Comparison of ENCODE assay signal across 1 cellular context in the genomic region with DNA sequence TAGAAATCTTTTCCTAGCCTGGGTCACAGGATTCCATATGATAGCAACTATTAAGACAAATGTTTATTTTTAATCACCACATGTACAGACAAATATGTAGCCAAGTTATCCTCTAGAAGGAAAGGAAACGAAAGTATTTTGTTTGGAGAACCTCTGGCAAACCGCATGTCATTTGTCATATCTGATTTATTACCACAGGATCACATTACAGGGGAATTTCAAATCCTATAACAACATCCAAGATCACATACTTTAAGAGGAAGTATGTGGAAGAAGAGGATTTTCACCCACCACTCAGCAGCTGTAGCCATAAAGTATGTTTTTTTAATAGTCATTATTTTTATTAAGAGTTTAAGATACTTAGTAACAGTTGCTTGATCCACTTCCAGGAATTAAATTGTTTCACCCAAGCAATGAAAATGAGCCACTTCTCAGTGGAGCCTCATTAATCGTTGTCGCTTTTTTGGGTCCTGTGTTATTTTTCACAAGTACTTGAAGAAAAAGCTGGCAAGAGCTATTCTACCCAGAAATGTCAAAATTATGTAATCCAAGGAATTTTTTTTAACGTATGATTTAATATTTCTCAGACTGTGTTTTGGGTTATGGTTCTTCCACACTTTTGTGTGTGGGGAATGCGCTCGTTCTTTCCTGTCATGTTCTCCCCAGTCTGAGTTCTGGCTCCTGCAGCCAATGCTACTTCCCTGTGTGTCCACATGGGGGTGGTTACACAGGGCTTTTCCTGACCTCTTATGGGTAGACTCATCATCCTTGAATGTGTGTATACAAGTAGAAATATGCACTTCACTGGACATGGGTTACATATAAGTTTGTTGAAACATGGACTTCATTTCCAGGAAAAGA.
A peak's percentile ranks its signal among the peaks of the same experiment; 100 is the strongest.
TF ChIP-seq lines count a peak whose summit lies in the region.

No MANE protein-coding gene starts in this region.

TF ChIP-seq in SK-N-SH, 30 proteins besides CTCF, POLR2A, EP300 and RAD21 (continued from another document):
- TF ChIP-seq, protein P1, sequence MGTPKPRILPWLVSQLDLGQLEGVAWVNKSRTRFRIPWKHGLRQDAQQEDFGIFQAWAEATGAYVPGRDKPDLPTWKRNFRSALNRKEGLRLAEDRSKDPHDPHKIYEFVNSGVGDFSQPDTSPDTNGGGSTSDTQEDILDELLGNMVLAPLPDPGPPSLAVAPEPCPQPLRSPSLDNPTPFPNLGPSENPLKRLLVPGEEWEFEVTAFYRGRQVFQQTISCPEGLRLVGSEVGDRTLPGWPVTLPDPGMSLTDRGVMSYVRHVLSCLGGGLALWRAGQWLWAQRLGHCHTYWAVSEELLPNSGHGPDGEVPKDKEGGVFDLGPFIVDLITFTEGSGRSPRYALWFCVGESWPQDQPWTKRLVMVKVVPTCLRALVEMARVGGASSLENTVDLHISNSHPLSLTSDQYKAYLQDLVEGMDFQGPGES (IDR thresholded peaks at IDR 0.05; ENCODE audit: low read depth, low read length): no peak
- TF ChIP-seq, protein P2, sequence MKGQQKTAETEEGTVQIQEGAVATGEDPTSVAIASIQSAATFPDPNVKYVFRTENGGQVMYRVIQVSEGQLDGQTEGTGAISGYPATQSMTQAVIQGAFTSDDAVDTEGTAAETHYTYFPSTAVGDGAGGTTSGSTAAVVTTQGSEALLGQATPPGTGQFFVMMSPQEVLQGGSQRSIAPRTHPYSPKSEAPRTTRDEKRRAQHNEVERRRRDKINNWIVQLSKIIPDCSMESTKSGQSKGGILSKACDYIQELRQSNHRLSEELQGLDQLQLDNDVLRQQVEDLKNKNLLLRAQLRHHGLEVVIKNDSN (IDR thresholded peaks at IDR 0.05; ENCODE audit: borderline replicate concordance, low read depth): no peak
- TF ChIP-seq JUND (IDR thresholded peaks at IDR 0.05): peak; percentile 55
- TF ChIP-seq, protein P3, sequence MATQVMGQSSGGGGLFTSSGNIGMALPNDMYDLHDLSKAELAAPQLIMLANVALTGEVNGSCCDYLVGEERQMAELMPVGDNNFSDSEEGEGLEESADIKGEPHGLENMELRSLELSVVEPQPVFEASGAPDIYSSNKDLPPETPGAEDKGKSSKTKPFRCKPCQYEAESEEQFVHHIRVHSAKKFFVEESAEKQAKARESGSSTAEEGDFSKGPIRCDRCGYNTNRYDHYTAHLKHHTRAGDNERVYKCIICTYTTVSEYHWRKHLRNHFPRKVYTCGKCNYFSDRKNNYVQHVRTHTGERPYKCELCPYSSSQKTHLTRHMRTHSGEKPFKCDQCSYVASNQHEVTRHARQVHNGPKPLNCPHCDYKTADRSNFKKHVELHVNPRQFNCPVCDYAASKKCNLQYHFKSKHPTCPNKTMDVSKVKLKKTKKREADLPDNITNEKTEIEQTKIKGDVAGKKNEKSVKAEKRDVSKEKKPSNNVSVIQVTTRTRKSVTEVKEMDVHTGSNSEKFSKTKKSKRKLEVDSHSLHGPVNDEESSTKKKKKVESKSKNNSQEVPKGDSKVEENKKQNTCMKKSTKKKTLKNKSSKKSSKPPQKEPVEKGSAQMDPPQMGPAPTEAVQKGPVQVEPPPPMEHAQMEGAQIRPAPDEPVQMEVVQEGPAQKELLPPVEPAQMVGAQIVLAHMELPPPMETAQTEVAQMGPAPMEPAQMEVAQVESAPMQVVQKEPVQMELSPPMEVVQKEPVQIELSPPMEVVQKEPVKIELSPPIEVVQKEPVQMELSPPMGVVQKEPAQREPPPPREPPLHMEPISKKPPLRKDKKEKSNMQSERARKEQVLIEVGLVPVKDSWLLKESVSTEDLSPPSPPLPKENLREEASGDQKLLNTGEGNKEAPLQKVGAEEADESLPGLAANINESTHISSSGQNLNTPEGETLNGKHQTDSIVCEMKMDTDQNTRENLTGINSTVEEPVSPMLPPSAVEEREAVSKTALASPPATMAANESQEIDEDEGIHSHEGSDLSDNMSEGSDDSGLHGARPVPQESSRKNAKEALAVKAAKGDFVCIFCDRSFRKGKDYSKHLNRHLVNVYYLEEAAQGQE (IDR thresholded peaks at IDR 0.05; ENCODE audit: low read depth, low read length): no peak
- TF ChIP-seq YY1 (IDR thresholded peaks at IDR 0.05; ENCODE audit: low read depth): no peak
- TF ChIP-seq, protein P4, sequence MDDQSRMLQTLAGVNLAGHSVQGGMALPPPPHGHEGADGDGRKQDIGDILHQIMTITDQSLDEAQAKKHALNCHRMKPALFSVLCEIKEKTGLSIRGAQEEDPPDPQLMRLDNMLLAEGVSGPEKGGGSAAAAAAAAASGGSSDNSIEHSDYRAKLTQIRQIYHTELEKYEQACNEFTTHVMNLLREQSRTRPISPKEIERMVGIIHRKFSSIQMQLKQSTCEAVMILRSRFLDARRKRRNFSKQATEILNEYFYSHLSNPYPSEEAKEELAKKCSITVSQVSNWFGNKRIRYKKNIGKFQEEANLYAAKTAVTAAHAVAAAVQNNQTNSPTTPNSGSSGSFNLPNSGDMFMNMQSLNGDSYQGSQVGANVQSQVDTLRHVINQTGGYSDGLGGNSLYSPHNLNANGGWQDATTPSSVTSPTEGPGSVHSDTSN (IDR thresholded peaks at IDR 0.05): peak; percentile 95
- TF ChIP-seq RXRA (IDR thresholded peaks at IDR 0.05; ENCODE audit: borderline replicate concordance, low read depth): no peak
- no peak for TF ChIP-seq MXI1 (IDR thresholded peaks at IDR 0.05; ENCODE audit: low read depth, low read length)
- peak; percentile 33; the same call in 1 of the 2 replicates for TF ChIP-seq FOSL2 (IDR thresholded peaks at IDR 0.05; ENCODE audit: borderline replicate concordance, low read depth)
- TF ChIP-seq TAF1 (IDR thresholded peaks at IDR 0.05; ENCODE audit: borderline replicate concordance, low read depth, low read length): no peak
- no peak for TF ChIP-seq EZH2phosphoT487 (IDR thresholded peaks at IDR 0.05; ENCODE audit: borderline replicate concordance, low read depth)
- TF ChIP-seq SMC3 (IDR thresholded peaks at IDR 0.05; ENCODE audit: low read depth, low read length): peak; percentile 64
- no peak; the same call in 1 of the 2 replicates for TF ChIP-seq SIN3A (IDR thresholded peaks at IDR 0.05; ENCODE audit: borderline replicate concordance, low read depth, low read length)
- no peak for TF ChIP-seq FOXM1 (IDR thresholded peaks at IDR 0.05; ENCODE audit: low read depth)
